In genomic region chr12:101855364-101855884, GRCh38 we compare ENCODE assay signal across 11 cellular contexts. TPM values are rescaled to one million over a fixed set of nuclear protein-coding genes. Genes with fewer than 3 reads are reported as not detected.
DNase-seq lines count a peak whose midpoint lies in the region; ATAC-seq, FAIRE-seq and TF ChIP-seq lines count a peak whose summit lies in the region.
"Had no signal": no experiment of that assay in that cellular context is flagged by ENCODE, and none has a peak within 500 bp of the region (broad histone marks: within the 10 kb centered on the region; RNA-seq: fewer than 3 reads in every experiment).

No MANE protein-coding gene starts in this region.

- H3K18ac ChIP-seq in neuronal stem cell (ENCODE audit: low read length), result no peak overlapping the region

- no peak overlapping the region for H3K27ac ChIP-seq in neuronal stem cell (replicated peaks; ENCODE audit: low read length)

- no peak overlapping the region for H4K91ac ChIP-seq in neuronal stem cell (ENCODE audit: low read depth, low read length, poor library complexity)

- H3K4me3 ChIP-seq in NB4 (ENCODE audit: low read depth, low read length), result no peak overlapping the region
- H3K4me3 ChIP-seq in neuronal stem cell (ENCODE audit: low read length in 2 of 2), result no peak overlapping the region

- no peaks in the 10 kb centered on the region for H3K4me1 ChIP-seq in neuronal stem cell (ENCODE audit: control insufficient read depth in 2 of 2, insufficient read depth in 1 of 2, low read depth in 1 of 2, low read length in 2 of 2)

- no peak overlapping the region for H2AK5ac ChIP-seq in neuronal stem cell (ENCODE audit: low read depth, low read length)

- H3K36me3 ChIP-seq in neuronal stem cell (replicated peaks in 1 of 2; ENCODE audit: control insufficient read depth in 2 of 2, insufficient read depth in 2 of 2, low read length in 2 of 2), result no peaks in the 10 kb centered on the region

- no peak overlapping the region for H3K23ac ChIP-seq in neuronal stem cell (ENCODE audit: low read depth, low read length, poor library complexity)

- H2BK12ac ChIP-seq in neuronal stem cell (ENCODE audit: low read length), result no peak overlapping the region

- no peaks in the 10 kb centered on the region for H3K27me3 ChIP-seq in neuronal stem cell (ENCODE audit: control insufficient read depth in 3 of 3, insufficient read depth in 3 of 3, low read depth in 1 of 3, low read length in 3 of 3)

- no peak for TF ChIP-seq POLR2A in NB4 (IDR thresholded peaks at IDR 0.05; ENCODE audit: extremely low read depth, insufficient read length)

- H4K8ac ChIP-seq in neuronal stem cell (ENCODE audit: low read depth, low read length), result no peak overlapping the region

- FAIRE-seq in RCC 7860 (lab: Jason Lieb, UNC), result no peak

- peak overlapping the region; percentile 71 for H2AFZ ChIP-seq in neuronal stem cell (ENCODE audit: low read length)

- H3K79me1 ChIP-seq in neuronal stem cell (ENCODE audit: low read depth, low read length), result no peaks in the 10 kb centered on the region

- DNase-seq in GDM1 (lab: John Stamatoyannopoulos, UW) (peak; percentile 83), NB4 (ENCODE audit: low read depth) (peak; percentile 91), dedifferentiated amniotic fluid mesenchymal stem cell (ENCODE audit: extremely low spot score) (peak; percentile 41), neuronal stem cell (ENCODE audit: low spot score) (no peak), RKO (ENCODE audit: low spot score) (no peak), RCC 7860 (ENCODE audit: low spot score) (no peak), Right ventricle myocardium superior (no peak)
- DNase-seq: left cardiac atrium, NCI-H2227 treated with DMSO at 0.1 percent for 48 hours, SW 1271 had no signal

- WGBS in neuronal stem cell (ENCODE audit: extremely low coverage in 2 of 2, insufficient read length in 2 of 2, insufficient replicate concordance in 1 of 2), 2 donors, result no CpG with 5 or more reads among the region's 3 CpGs

- H2BK5ac ChIP-seq in neuronal stem cell (ENCODE audit: low read length), result no peak overlapping the region

- H2BK15ac ChIP-seq in neuronal stem cell (ENCODE audit: low read length), result no peak overlapping the region

- no peak overlapping the region for H3K9ac ChIP-seq in neuronal stem cell (ENCODE audit: low read depth, low read length, poor library complexity)

- ATAC-seq in GM18502 (IDR thresholded peaks at IDR 0.05; ENCODE audit: poor library complexity, unreplicated experiment), result no peak
- no peak for ATAC-seq in Right ventricle myocardium superior (ENCODE audit: poor library complexity)
- ATAC-seq: left cardiac atrium had no signal

- H3K4me2 ChIP-seq in neuronal stem cell (ENCODE audit: insufficient read depth, low read length, poor library complexity, severe bottlenecking), result no peak overlapping the region

- intact Hi-C loops in Right ventricle myocardium superior (cut with DNase I), result no loop called here

- no peak overlapping the region for H3K14ac ChIP-seq in neuronal stem cell (ENCODE audit: low read length)

- H3K9me3 ChIP-seq in neuronal stem cell (replicated peaks in 1 of 2; ENCODE audit: control insufficient read depth in 2 of 2, insufficient read depth in 1 of 2, low read depth in 1 of 2, low read length in 2 of 2), result no peaks in the 10 kb centered on the region

- no peak overlapping the region for H2BK120ac ChIP-seq in neuronal stem cell (ENCODE audit: low read depth, low read length)

- no peak for TF ChIP-seq CTCF in NB4 (IDR thresholded peaks at IDR 0.05; ENCODE audit: low read depth, low read length)

- no peak overlapping the region for H3K4ac ChIP-seq in neuronal stem cell (ENCODE audit: low read length)

RNA-seq across cellular contexts. Expression of gene DRAM1, which starts 22.0 kb away (rescaled TPM):
- 4.8 TPM for polyA plus RNA-seq in neuronal stem cell (2013, experiment 1 of 2)
- 4.6 TPM for polyA plus RNA-seq in neuronal stem cell (2013, experiment 2 of 2)
- 5.0 TPM for total RNA-seq in Right ventricle myocardium superior

RNA-seq across cellular contexts. Expression of gene GNPTAB, which starts 24.7 kb away (rescaled TPM):
- polyA plus RNA-seq in neuronal stem cell (2013, experiment 1 of 2), result 12.4 TPM
- 13.2 TPM for polyA plus RNA-seq in neuronal stem cell (2013, experiment 2 of 2)
- total RNA-seq in Right ventricle myocardium superior, result 52.9 TPM

Comparison
In these comparisons a context has a peak if more than half of its experiments do, and no peak if none do; other contexts are left out.
1. DNase-seq: peak in GDM1 (single experiment), NB4 (single experiment) and dedifferentiated amniotic fluid mesenchymal stem cell (single experiment); none in neuronal stem cell (single experiment), RKO (single experiment), RCC 7860 (single experiment) and Right ventricle myocardium superior (single experiment).